ENCODE assay signal across 2 cellular contexts in the genomic region with DNA sequence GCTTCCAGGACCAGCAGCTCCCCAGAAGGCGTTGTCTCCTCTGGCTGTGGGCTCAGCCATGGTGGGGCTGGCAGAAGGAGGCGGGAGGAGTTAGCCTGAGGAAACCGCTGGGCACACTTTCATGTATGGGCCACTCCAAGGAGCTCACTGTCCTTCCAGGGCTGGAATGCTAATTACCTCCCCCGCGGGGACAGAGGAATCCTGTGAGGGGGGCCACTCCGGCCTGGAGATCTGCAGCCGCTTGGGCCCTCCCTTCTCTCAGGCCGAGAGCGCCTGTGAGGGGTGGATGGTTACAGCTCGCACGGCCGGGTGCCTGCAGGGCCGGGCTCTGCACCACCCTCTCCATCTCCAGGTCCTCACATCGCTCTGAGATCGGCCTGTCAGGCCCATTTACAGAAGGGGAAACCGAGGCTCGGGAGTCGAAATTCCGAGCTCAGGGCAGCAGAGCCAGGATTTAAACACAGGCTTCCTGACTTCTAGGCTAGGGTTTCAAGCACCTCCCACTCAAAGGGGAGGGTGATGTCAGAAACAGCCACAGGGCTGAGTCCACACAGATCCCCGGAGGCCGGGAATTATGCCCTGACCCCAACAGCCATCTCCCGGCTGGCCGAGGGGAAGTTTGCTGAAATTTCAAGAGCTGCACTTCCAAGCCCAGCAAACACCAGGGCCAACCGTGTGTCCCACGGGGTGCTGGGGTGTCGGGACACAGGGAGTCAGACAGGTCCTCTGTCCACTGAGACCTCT.
TF ChIP-seq lines count a peak whose summit lies in the region.

No MANE protein-coding gene starts in this region.

TF ChIP-seq in H1, 55 proteins besides CTCF, POLR2A, EP300 and RAD21:
- TF ChIP-seq GTF2F1 (IDR thresholded peaks at IDR 0.05; ENCODE audit: borderline replicate concordance, low read depth, low read length) (no peak), TAF7 (optimal IDR thresholded peaks at IDR 0.05; ENCODE audit: borderline replicate concordance, low read depth, low read length) (no peak), SP1 (IDR thresholded peaks at IDR 0.05; ENCODE audit: low read depth, low read length) (no peak), TEAD4 (IDR thresholded peaks at IDR 0.05; ENCODE audit: low read depth, low read length) (peak; percentile 57; the same call in 1 of the 2 replicates), SAP30 (IDR thresholded peaks at IDR 0.05; ENCODE audit: insufficient read depth, insufficient replicate concordance, low read length) (no peak), FOSL1 (IDR thresholded peaks at IDR 0.05; ENCODE audit: insufficient read depth, low read depth, low read length) (no peak), EZH2 (IDR thresholded peaks at IDR 0.05; ENCODE audit: low read depth, low read length, severe bottlenecking) (no peak), JUN (IDR thresholded peaks at IDR 0.05; ENCODE audit: low read depth, low read length) (no peak)
TF ChIP-seq in H1: peak in this region for 1.

TF ChIP-seq in HepG2, 621 proteins besides CTCF, POLR2A, EP300 and RAD21 (continues in another document):
- TF ChIP-seq THYN1 (CRISPR knock-in tag; IDR thresholded peaks at IDR 0.05; ENCODE audit: borderline replicate concordance, low read depth) (no peak), ZNF235 (CRISPR knock-in tag; IDR thresholded peaks at IDR 0.05; ENCODE audit: borderline replicate concordance) (no peak), GATAD2A (CRISPR knock-in tag; IDR thresholded peaks at IDR 0.05) (peak; percentile 41), SP140L (CRISPR knock-in tag; IDR thresholded peaks at IDR 0.05; ENCODE audit: borderline replicate concordance) (no peak), RBM22 (optimal IDR thresholded peaks at IDR 0.05; ENCODE audit: low read length) (no peak), SMAD9 (CRISPR knock-in tag; IDR thresholded peaks at IDR 0.05) (no peak), FLYWCH1 (CRISPR knock-in tag; IDR thresholded peaks at IDR 0.05) (no peak), ZNF335 (CRISPR knock-in tag; IDR thresholded peaks at IDR 0.05) (no peak), FOXC1 (CRISPR knock-in tag; IDR thresholded peaks at IDR 0.05; ENCODE audit: borderline replicate concordance) (peak; percentile 27; the same call in 1 of the 2 replicates), BCL6 (CRISPR knock-in tag; IDR thresholded peaks at IDR 0.05) (no peak), ADNP (CRISPR knock-in tag; IDR thresholded peaks at IDR 0.05) (no peak), ZNF430 (CRISPR knock-in tag; IDR thresholded peaks at IDR 0.05) (0 out of 2 replicates have a peak, but pooled peaks have one; percentile 37), ZNF678 (CRISPR knock-in tag; IDR thresholded peaks at IDR 0.05) (no peak), NFIB (CRISPR knock-in tag; IDR thresholded peaks at IDR 0.05; ENCODE audit: borderline replicate concordance) (no peak), MEIS2 (CRISPR knock-in tag; IDR thresholded peaks at IDR 0.05) (no peak), DR1 (CRISPR knock-in tag; IDR thresholded peaks at IDR 0.05) (no peak), ZSCAN21 (CRISPR knock-in tag; IDR thresholded peaks at IDR 0.05; ENCODE audit: borderline replicate concordance) (no peak), REPIN1 (CRISPR knock-in tag; IDR thresholded peaks at IDR 0.05; ENCODE audit: borderline replicate concordance, low read depth) (no peak), NBN (conservative IDR thresholded peaks at IDR 0.05) (no peak), GLI4 (CRISPR knock-in tag; IDR thresholded peaks at IDR 0.05; ENCODE audit: borderline replicate concordance) (0 out of 2 replicates have a peak, but pooled peaks have one; percentile 36)
- TF ChIP-seq, protein P1, sequence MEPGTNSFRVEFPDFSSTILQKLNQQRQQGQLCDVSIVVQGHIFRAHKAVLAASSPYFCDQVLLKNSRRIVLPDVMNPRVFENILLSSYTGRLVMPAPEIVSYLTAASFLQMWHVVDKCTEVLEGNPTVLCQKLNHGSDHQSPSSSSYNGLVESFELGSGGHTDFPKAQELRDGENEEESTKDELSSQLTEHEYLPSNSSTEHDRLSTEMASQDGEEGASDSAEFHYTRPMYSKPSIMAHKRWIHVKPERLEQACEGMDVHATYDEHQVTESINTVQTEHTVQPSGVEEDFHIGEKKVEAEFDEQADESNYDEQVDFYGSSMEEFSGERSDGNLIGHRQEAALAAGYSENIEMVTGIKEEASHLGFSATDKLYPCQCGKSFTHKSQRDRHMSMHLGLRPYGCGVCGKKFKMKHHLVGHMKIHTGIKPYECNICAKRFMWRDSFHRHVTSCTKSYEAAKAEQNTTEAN (CRISPR knock-in tag; conservative IDR thresholded peaks at IDR 0.05), result no peak
- TF ChIP-seq, protein P2, sequence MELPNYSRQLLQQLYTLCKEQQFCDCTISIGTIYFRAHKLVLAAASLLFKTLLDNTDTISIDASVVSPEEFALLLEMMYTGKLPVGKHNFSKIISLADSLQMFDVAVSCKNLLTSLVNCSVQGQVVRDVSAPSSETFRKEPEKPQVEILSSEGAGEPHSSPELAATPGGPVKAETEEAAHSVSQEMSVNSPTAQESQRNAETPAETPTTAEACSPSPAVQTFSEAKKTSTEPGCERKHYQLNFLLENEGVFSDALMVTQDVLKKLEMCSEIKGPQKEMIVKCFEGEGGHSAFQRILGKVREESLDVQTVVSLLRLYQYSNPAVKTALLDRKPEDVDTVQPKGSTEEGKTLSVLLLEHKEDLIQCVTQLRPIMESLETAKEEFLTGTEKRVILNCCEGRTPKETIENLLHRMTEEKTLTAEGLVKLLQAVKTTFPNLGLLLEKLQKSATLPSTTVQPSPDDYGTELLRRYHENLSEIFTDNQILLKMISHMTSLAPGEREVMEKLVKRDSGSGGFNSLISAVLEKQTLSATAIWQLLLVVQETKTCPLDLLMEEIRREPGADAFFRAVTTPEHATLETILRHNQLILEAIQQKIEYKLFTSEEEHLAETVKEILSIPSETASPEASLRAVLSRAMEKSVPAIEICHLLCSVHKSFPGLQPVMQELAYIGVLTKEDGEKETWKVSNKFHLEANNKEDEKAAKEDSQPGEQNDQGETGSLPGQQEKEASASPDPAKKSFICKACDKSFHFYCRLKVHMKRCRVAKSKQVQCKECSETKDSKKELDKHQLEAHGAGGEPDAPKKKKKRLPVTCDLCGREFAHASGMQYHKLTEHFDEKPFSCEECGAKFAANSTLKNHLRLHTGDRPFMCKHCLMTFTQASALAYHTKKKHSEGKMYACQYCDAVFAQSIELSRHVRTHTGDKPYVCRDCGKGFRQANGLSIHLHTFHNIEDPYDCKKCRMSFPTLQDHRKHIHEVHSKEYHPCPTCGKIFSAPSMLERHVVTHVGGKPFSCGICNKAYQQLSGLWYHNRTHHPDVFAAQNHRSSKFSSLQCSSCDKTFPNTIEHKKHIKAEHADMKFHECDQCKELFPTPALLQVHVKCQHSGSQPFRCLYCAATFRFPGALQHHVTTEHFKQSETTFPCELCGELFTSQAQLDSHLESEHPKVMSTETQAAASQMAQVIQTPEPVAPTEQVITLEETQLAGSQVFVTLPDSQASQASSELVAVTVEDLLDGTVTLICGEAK (IDR thresholded peaks at IDR 0.05), result no peak
- TF ChIP-seq, protein P2 (CRISPR knock-in tag; IDR thresholded peaks at IDR 0.05), result no peak
- TF ChIP-seq, protein P3, sequence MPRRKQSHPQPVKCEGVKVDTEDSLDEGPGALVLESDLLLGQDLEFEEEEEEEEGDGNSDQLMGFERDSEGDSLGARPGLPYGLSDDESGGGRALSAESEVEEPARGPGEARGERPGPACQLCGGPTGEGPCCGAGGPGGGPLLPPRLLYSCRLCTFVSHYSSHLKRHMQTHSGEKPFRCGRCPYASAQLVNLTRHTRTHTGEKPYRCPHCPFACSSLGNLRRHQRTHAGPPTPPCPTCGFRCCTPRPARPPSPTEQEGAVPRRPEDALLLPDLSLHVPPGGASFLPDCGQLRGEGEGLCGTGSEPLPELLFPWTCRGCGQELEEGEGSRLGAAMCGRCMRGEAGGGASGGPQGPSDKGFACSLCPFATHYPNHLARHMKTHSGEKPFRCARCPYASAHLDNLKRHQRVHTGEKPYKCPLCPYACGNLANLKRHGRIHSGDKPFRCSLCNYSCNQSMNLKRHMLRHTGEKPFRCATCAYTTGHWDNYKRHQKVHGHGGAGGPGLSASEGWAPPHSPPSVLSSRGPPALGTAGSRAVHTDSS (CRISPR knock-in tag; conservative IDR thresholded peaks at IDR 0.05), result no peak
- TF ChIP-seq, protein P4, sequence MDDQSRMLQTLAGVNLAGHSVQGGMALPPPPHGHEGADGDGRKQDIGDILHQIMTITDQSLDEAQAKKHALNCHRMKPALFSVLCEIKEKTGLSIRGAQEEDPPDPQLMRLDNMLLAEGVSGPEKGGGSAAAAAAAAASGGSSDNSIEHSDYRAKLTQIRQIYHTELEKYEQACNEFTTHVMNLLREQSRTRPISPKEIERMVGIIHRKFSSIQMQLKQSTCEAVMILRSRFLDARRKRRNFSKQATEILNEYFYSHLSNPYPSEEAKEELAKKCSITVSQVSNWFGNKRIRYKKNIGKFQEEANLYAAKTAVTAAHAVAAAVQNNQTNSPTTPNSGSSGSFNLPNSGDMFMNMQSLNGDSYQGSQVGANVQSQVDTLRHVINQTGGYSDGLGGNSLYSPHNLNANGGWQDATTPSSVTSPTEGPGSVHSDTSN (CRISPR knock-in tag; IDR thresholded peaks at IDR 0.05; ENCODE audit: borderline replicate concordance), result no peak
- TF ChIP-seq, protein P5, sequence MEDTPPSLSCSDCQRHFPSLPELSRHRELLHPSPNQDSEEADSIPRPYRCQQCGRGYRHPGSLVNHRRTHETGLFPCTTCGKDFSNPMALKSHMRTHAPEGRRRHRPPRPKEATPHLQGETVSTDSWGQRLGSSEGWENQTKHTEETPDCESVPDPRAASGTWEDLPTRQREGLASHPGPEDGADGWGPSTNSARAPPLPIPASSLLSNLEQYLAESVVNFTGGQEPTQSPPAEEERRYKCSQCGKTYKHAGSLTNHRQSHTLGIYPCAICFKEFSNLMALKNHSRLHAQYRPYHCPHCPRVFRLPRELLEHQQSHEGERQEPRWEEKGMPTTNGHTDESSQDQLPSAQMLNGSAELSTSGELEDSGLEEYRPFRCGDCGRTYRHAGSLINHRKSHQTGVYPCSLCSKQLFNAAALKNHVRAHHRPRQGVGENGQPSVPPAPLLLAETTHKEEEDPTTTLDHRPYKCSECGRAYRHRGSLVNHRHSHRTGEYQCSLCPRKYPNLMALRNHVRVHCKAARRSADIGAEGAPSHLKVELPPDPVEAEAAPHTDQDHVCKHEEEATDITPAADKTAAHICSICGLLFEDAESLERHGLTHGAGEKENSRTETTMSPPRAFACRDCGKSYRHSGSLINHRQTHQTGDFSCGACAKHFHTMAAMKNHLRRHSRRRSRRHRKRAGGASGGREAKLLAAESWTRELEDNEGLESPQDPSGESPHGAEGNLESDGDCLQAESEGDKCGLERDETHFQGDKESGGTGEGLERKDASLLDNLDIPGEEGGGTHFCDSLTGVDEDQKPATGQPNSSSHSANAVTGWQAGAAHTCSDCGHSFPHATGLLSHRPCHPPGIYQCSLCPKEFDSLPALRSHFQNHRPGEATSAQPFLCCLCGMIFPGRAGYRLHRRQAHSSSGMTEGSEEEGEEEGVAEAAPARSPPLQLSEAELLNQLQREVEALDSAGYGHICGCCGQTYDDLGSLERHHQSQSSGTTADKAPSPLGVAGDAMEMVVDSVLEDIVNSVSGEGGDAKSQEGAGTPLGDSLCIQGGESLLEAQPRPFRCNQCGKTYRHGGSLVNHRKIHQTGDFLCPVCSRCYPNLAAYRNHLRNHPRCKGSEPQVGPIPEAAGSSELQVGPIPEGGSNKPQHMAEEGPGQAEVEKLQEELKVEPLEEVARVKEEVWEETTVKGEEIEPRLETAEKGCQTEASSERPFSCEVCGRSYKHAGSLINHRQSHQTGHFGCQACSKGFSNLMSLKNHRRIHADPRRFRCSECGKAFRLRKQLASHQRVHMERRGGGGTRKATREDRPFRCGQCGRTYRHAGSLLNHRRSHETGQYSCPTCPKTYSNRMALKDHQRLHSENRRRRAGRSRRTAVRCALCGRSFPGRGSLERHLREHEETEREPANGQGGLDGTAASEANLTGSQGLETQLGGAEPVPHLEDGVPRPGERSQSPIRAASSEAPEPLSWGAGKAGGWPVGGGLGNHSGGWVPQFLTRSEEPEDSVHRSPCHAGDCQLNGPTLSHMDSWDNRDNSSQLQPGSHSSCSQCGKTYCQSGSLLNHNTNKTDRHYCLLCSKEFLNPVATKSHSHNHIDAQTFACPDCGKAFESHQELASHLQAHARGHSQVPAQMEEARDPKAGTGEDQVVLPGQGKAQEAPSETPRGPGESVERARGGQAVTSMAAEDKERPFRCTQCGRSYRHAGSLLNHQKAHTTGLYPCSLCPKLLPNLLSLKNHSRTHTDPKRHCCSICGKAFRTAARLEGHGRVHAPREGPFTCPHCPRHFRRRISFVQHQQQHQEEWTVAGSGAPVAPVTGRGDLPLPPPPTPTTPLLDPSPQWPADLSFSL (CRISPR knock-in tag; IDR thresholded peaks at IDR 0.05), result no peak
- TF ChIP-seq, protein P6, sequence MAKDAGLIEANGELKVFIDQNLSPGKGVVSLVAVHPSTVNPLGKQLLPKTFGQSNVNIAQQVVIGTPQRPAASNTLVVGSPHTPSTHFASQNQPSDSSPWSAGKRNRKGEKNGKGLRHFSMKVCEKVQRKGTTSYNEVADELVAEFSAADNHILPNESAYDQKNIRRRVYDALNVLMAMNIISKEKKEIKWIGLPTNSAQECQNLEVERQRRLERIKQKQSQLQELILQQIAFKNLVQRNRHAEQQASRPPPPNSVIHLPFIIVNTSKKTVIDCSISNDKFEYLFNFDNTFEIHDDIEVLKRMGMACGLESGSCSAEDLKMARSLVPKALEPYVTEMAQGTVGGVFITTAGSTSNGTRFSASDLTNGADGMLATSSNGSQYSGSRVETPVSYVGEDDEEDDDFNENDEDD (CRISPR knock-in tag; IDR thresholded peaks at IDR 0.05; ENCODE audit: borderline replicate concordance), result no peak
- TF ChIP-seq, protein P7, sequence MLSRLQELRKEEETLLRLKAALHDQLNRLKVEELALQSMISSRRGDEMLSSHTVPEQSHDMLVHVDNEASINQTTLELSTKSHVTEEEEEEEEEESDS (CRISPR knock-in tag; IDR thresholded peaks at IDR 0.05; ENCODE audit: borderline replicate concordance), result no peak
